Comparison of ENCODE assay signal across 26 cellular contexts in genomic region chr7:80286611-80287010, GRCh38.
DNase-seq lines count a peak whose midpoint lies in the region; ATAC-seq, FAIRE-seq and TF ChIP-seq lines count a peak whose summit lies in the region.
"Had no signal": no experiment of that assay in that cellular context is flagged by ENCODE, and none has a peak within 500 bp of the region (broad histone marks: within the 10 kb centered on the region; RNA-seq: fewer than 3 reads in every experiment).

No MANE protein-coding gene starts in this region.

- H3K9ac ChIP-seq in HepG2 (ENCODE audit: insufficient read depth, low read depth, low read length) (no peak overlapping the region), IMR-90 (ENCODE audit: low read depth, low read length) (no peak overlapping the region), smooth muscle cell (ENCODE audit: low read depth) (no peak overlapping the region)
- H3K9ac ChIP-seq: BLaER1 had no signal

- peaks cover 16% of the 10 kb centered on the region for H3F3A ChIP-seq in smooth muscle cell (ENCODE audit: low read depth)

- no peaks in the 10 kb centered on the region for H3K9me1 ChIP-seq in IMR-90 (ENCODE audit: insufficient read depth, low read length)

- WGBS in HepG2 (ENCODE audit: low lambda C conversion rate) = 29% methylated on average over 2 of the region's 2 CpGs
- 87% methylated on average over 2 of the region's 2 CpGs for WGBS in right lobe of liver (ENCODE audit: insufficient coverage, low coverage, low lambda C conversion rate, missing lambda C conversion rate)
- no CpG with 5 or more reads among the region's 2 CpGs for WGBS in IMR-90 (ENCODE audit: extremely low coverage in 2 of 2, insufficient read length in 1 of 2), 2 experiments
- 93% methylated on average over 2 of the region's 2 CpGs for WGBS in smooth muscle cell (ENCODE audit: low lambda C conversion rate)
- 94% methylated on average over 2 of the region's 2 CpGs for WGBS in hepatocyte (ENCODE audit: low lambda C conversion rate, missing lambda C conversion rate)

- TF ChIP-seq EP300 in HepG2 (IDR thresholded peaks at IDR 0.05; ENCODE audit: low read depth in 2 of 2, low read length in 2 of 2) (no peak), HepG2 (CRISPR knock-in tag; IDR thresholded peaks at IDR 0.05; ENCODE audit: borderline replicate concordance) (no peak)

- H3K27me3 ChIP-seq in HepG2 (ENCODE audit: control insufficient read depth in 1 of 2, insufficient read depth in 2 of 2, low read length in 2 of 2) (no peaks in the 10 kb centered on the region), right lobe of liver (no peaks in the 10 kb centered on the region), IMR-90 (ENCODE audit: control insufficient read depth, insufficient read depth, low read length) (no peaks in the 10 kb centered on the region; the same call in 1 of the 2 replicates), smooth muscle cell (ENCODE audit: low read depth) (no peaks in the 10 kb centered on the region), hepatocyte (no peaks in the 10 kb centered on the region)
- H3K27me3 ChIP-seq: BE2C, BLaER1 had no signal

- ATAC-seq in HepG2 (no peak), right lobe of liver (no peak), IMR-90 (ENCODE audit: low read depth) (no peak), HG03095 (IDR thresholded peaks at IDR 0.05; ENCODE audit: unreplicated experiment) (no peak)
- ATAC-seq: GM12878 had no signal

- H4K20me1 ChIP-seq in HepG2 (ENCODE audit: insufficient read depth, low read length) (no peaks in the 10 kb centered on the region), IMR-90 (ENCODE audit: insufficient read depth, low read length) (no peaks in the 10 kb centered on the region), smooth muscle cell (ENCODE audit: low read depth) (no peaks in the 10 kb centered on the region), hepatocyte (ENCODE audit: insufficient read depth, poor library complexity, severe bottlenecking) (no peaks in the 10 kb centered on the region)
- H4K20me1 ChIP-seq: BLaER1 had no signal

- H4K8ac ChIP-seq in IMR-90 (ENCODE audit: low read depth in 2 of 2, low read length in 2 of 2) = no peak overlapping the region

- H4K5ac ChIP-seq in IMR-90 (ENCODE audit: low read depth, low read length) = no peak overlapping the region

- in situ Hi-C loops in HepG2 (cut with HindIII; ENCODE audit: extremely low pct_ligation_motif_present, low pct_unique_long_range_greater_than_20kb) = loop anchor here (10.0 kb wide), 2 partner anchors 152 to 232 kb away; partner anchors contain the start of gene GNAI1
- in situ Hi-C loops in IMR-90 (cut with MboI; ENCODE audit: low sequenced_read_pairs) = no loop called here

- no peak overlapping the region for H2BK20ac ChIP-seq in IMR-90 (ENCODE audit: low read depth, low read length)

- TF ChIP-seq CTCF in HepG2 (CRISPR knock-in tag; IDR thresholded peaks at IDR 0.05) (no peak), right lobe of liver (IDR thresholded peaks at IDR 0.05) (no peak), IMR-90 (conservative IDR thresholded peaks at IDR 0.05; ENCODE audit: low read depth, low read length) (no peak), smooth muscle cell (IDR thresholded peaks at IDR 0.05; ENCODE audit: borderline replicate concordance, insufficient read depth, poor library complexity, severe bottlenecking) (no peak), hepatocyte (IDR thresholded peaks at IDR 0.05; ENCODE audit: poor library complexity) (no peak)

- no peak overlapping the region for H2BK15ac ChIP-seq in IMR-90 (ENCODE audit: low read depth, low read length)

- no peaks in the 10 kb centered on the region for H3K9me2 ChIP-seq in hepatocyte (replicated peaks; ENCODE audit: insufficient read depth)

- no peak overlapping the region for H3K4ac ChIP-seq in IMR-90 (ENCODE audit: low read depth, low read length)

- POLR2A ChIA-PET in HepG2 (lab: Yijun Ruan, JAX) (no interaction called here), IMR-90 (lab: Charles Lee; ENCODE audit: unreplicated experiment) (interaction anchor here (0.5 kb wide), 1 partner anchor 9 kb away, joined by 20 read pairs; no protein-coding TSS in a partner anchor)

- CTCF ChIA-PET in HepG2 (lab: Yijun Ruan, JAX; ENCODE audit: low intra/inter-chr PET ratio, low total read pairs) = no interaction called here
- CTCF ChIA-PET in IMR-90 (lab: Yijun Ruan, JAX) = no interaction called here

- no peak overlapping the region for H3K14ac ChIP-seq in IMR-90 (replicated peaks; ENCODE audit: low read depth, low read length)

- no peak overlapping the region for H3K18ac ChIP-seq in IMR-90 (ENCODE audit: low read depth, low read length)

- no peak overlapping the region for H3K23ac ChIP-seq in IMR-90 (ENCODE audit: low read depth, low read length)

- TF ChIP-seq POLR2A in HepG2 (IDR thresholded peaks at IDR 0.05; ENCODE audit: insufficient read depth in 1 of 2, low read depth in 2 of 2, low read length in 2 of 2) (no peak), right lobe of liver (IDR thresholded peaks at IDR 0.05) (no peak), IMR-90 (IDR thresholded peaks at IDR 0.05; ENCODE audit: low read depth, low read length) (no peak)

- no peak overlapping the region for H3K56ac ChIP-seq in IMR-90 (ENCODE audit: extremely low read depth, insufficient read depth, low read length)

- BruUV-seq in HepG2 (replicated peaks; lab: Mats Ljungman, UMichigan) (no TSS peak), IMR-90 (replicated peaks; lab: Mats Ljungman, UMichigan) (no TSS peak)

- H2BK120ac ChIP-seq in IMR-90 (ENCODE audit: low read depth, low read length) = no peak overlapping the region

- no peaks in the 10 kb centered on the region for H3K79me1 ChIP-seq in IMR-90 (ENCODE audit: low read depth in 1 of 2, low read length in 2 of 2)

- intact Hi-C loops in HepG2 (cut with micrococcal nuclease; ENCODE audit: unreplicated experiment) = no loop called here
- intact Hi-C loops in right lobe of liver (cut with DNase I) = no loop called here
- intact Hi-C loops in IMR-90 (cut with micrococcal nuclease) = loop anchor here (5.0 kb wide), 2 partner anchors 106 to 224 kb away; no protein-coding TSS in a partner anchor

- H4K91ac ChIP-seq in IMR-90 (ENCODE audit: insufficient read depth, low read depth, low read length) = no peak overlapping the region

- FAIRE-seq in HepG2 (lab: Jason Lieb, UNC) = no peak
- FAIRE-seq in endometrium (lab: Jason Lieb, UNC) = peak; percentile 60
- FAIRE-seq: GM12878, GM12892, GM18507 had no signal

- H3K4me1 ChIP-seq in HepG2 (ENCODE audit: insufficient read depth, low read length) (no peaks in the 10 kb centered on the region), right lobe of liver (peaks cover 0 to 9% (median 0%) of the 10 kb centered on the region in 4 donors), IMR-90 (ENCODE audit: control insufficient read depth, insufficient read depth, low read length) (no peaks in the 10 kb centered on the region), smooth muscle cell (ENCODE audit: low read depth) (peaks cover 8% of the 10 kb centered on the region), hepatocyte (ENCODE audit: insufficient read depth) (no peaks in the 10 kb centered on the region)
- H3K4me1 ChIP-seq: BE2C, BLaER1 had no signal

- H3K27ac ChIP-seq in HepG2 (ENCODE audit: extremely low read length, insufficient read depth, low read length) (no peak overlapping the region), right lobe of liver (no peak overlapping the region), IMR-90 (ENCODE audit: insufficient read depth, low read length) (no peak overlapping the region), smooth muscle cell (ENCODE audit: low read depth) (peak overlapping the region; percentile 96), hepatocyte (no peak overlapping the region)
- H3K27ac ChIP-seq: 22Rv1, BLaER1 had no signal

- H3K9me3 ChIP-seq in HepG2 (ENCODE audit: low read length) (no peaks in the 10 kb centered on the region), right lobe of liver (no peaks in the 10 kb centered on the region), IMR-90 (ENCODE audit: control insufficient read depth, insufficient read depth, low read length) (no peaks in the 10 kb centered on the region), smooth muscle cell (replicated peaks; ENCODE audit: low read depth) (no peaks in the 10 kb centered on the region), hepatocyte (ENCODE audit: low read depth) (no peaks in the 10 kb centered on the region)
- H3K9me3 ChIP-seq: BE2C, BLaER1 had no signal

- dilution Hi-C loops in IMR-90 (cut with HindIII; ENCODE audit: low sequenced_read_pairs, unreplicated experiment) = no loop called here

- no peak overlapping the region for H2AK9ac ChIP-seq in IMR-90 (replicated peaks; ENCODE audit: low read depth, low read length, poor library complexity)

- no peaks in the 10 kb centered on the region for H3K36me3 ChIP-seq in HepG2 (replicated peaks in 1 of 2; ENCODE audit: control insufficient read depth in 1 of 2, insufficient read depth in 2 of 2, low read length in 2 of 2)
- H3K36me3 ChIP-seq in right lobe of liver = no peaks in the 10 kb centered on the region
- no peaks in the 10 kb centered on the region for H3K36me3 ChIP-seq in IMR-90 (ENCODE audit: control insufficient read depth, insufficient read depth, low read length)
- no peaks in the 10 kb centered on the region for H3K36me3 ChIP-seq in smooth muscle cell (ENCODE audit: low read depth)
- H3K36me3 ChIP-seq in hepatocyte (replicated peaks; ENCODE audit: insufficient read depth, low read depth) = no peaks in the 10 kb centered on the region
- H3K36me3 ChIP-seq: BE2C, BLaER1 had no signal

- no peak overlapping the region for H3K4me3 ChIP-seq in HepG2 (replicated peaks in 1 of 3; ENCODE audit: insufficient read depth in 1 of 3, low read depth in 2 of 3, low read length in 3 of 3)
- no peak overlapping the region for H3K4me3 ChIP-seq in right lobe of liver
- no peak overlapping the region for H3K4me3 ChIP-seq in IMR-90 (ENCODE audit: insufficient read depth, low read depth, low read length)
- no peak overlapping the region for H3K4me3 ChIP-seq in smooth muscle cell
- no peak overlapping the region for H3K4me3 ChIP-seq in hepatocyte
- H3K4me3 ChIP-seq: BLaER1, GM12878 had no signal

- H2AK5ac ChIP-seq in IMR-90 (ENCODE audit: low read depth, low read length) = no peak overlapping the region

- DNase-seq in HepG2 (ENCODE audit: low spot score) (no peak), right lobe of liver (no peak), IMR-90 (no peak), smooth muscle cell (lab: John Stamatoyannopoulos, UW; ENCODE audit: unreplicated experiment) (no peak), hepatocyte (ENCODE audit: low spot score) (no peak), dedifferentiated amniotic fluid mesenchymal stem cell (ENCODE audit: extremely low spot score) (no peak)
- DNase-seq: ACHN; BE2C; CD4-positive, alpha-beta memory T cell; CD4-positive, CD25-positive, alpha-beta regulatory T cell; CD8-positive, alpha-beta memory T cell; COR-L47; DMS 273 treated with DMSO at 0.1 percent for 48 hours; DMS153; DMS53; DMS79; DND-41; EL; GDM1 had no signal

- H2AFZ ChIP-seq in HepG2 (ENCODE audit: low read length) (no peak overlapping the region), IMR-90 (replicated peaks; ENCODE audit: low read length, poor library complexity) (no peak overlapping the region), smooth muscle cell (ENCODE audit: low read depth) (no peak overlapping the region), hepatocyte (no peak overlapping the region)

- TF ChIP-seq RAD21 in HepG2 (CRISPR knock-in tag; IDR thresholded peaks at IDR 0.05) = no peak
- TF ChIP-seq RAD21 in IMR-90 (IDR thresholded peaks at IDR 0.05; ENCODE audit: low read length) = no peak

- no peaks in the 10 kb centered on the region for H3K79me2 ChIP-seq in HepG2 (ENCODE audit: insufficient read depth, low read length)
- H3K79me2 ChIP-seq in smooth muscle cell (ENCODE audit: low read depth) = no peaks in the 10 kb centered on the region
- H3K79me2 ChIP-seq in hepatocyte = no peaks in the 10 kb centered on the region

- H3K4me2 ChIP-seq in HepG2 (ENCODE audit: low read depth, low read length) (no peak overlapping the region), IMR-90 (ENCODE audit: low read depth, low read length) (no peak overlapping the region), smooth muscle cell (no peak overlapping the region), hepatocyte (no peak overlapping the region)
- H3K4me2 ChIP-seq: BLaER1 had no signal

- H2BK5ac ChIP-seq in IMR-90 (ENCODE audit: low read depth, low read length, poor library complexity, severe bottlenecking) = no peak overlapping the region
